ENCODE assay signal across 13 cellular contexts in the genomic region with DNA sequence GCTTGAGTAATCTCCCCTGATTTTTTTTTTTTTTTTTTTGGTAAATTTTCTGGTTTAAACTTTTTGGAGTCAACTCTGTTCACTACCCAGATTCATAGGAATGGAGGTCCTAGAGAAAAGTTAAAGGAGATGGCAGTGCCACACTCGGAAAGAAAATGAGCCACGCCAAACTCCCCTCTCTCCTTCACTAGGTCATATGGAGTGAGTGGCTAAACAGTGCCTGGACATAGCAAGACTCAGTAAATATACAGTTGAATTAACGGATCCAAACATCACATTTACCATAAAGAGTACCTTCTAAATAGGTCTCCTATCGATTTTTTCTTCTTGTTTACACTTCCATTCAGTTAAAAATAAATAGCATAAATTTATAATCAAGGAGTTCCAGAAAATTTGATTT. TPM values are rescaled to one million over a fixed set of nuclear protein-coding genes. Genes with fewer than 3 reads are reported as not detected.
"Had no signal": no experiment of that assay in that cellular context is flagged by ENCODE, and none has a peak within 500 bp of the region (broad histone marks: within the 10 kb centered on the region; RNA-seq: fewer than 3 reads in every experiment).

No MANE protein-coding gene starts in this region.

- H3K4me3 ChIP-seq: breast epithelium, colonic mucosa, SK-N-MC had no signal

- H3K27me3 ChIP-seq: colonic mucosa had no signal

- DNase-seq: NCI-H1417 treated with DMSO at 0.1 percent for 48 hours, SIG-M5 had no signal

- H3K27ac ChIP-seq: breast epithelium, colonic mucosa, SK-N-MC, VCaP had no signal

- H3K4me1 ChIP-seq: breast epithelium, colonic mucosa had no signal

- H3K36me3 ChIP-seq: breast epithelium, colonic mucosa had no signal

- H3K9me3 ChIP-seq: breast epithelium, colonic mucosa had no signal

RNA-seq across cellular contexts. Expression of gene AMTN, which starts 13.6 kb away (rescaled TPM):
- total RNA-seq: activated CD4-positive, alpha-beta memory T cell treated with anti-CD3 and anti-CD28 coated beads, Interleukin-2, amount 10 ng/mL, durations not matched to agents 7 days and 5 days; activated CD4-positive, alpha-beta T cell treated with anti-CD3 and anti-CD28 coated beads, Interleukin-2, amount 10 ng/mL, durations not matched to agents 7 days and 5 days; activated T-helper 1 cell treated with anti-CD3 and anti-CD28 coated beads, Interleukin-12 subunit alpha, Interleukin-12 subunit beta, Interleukin-2, Interleukin-4 antibody, amounts not matched to agents 30 ng/mL and 10 ng/mL and 1 ng/mL, durations not matched to agents 14 hours and 24 hours and 36 hours; aorta; breast epithelium; cerebellum; colonic mucosa; RPMI7951; T-cell had no signal
- polyA plus RNA-seq: aorta had no signal

RNA-seq across cellular contexts. Expression of gene MUC7, which starts 32.7 kb away (rescaled TPM):
- total RNA-seq: activated CD4-positive, alpha-beta memory T cell treated with anti-CD3 and anti-CD28 coated beads, Interleukin-2, amount 10 ng/mL, durations not matched to agents 7 days and 5 days; activated CD4-positive, alpha-beta T cell treated with anti-CD3 and anti-CD28 coated beads, Interleukin-2, amount 10 ng/mL, durations not matched to agents 7 days and 5 days; activated T-helper 1 cell treated with anti-CD3 and anti-CD28 coated beads, Interleukin-12 subunit alpha, Interleukin-12 subunit beta, Interleukin-2, Interleukin-4 antibody, amounts not matched to agents 30 ng/mL and 10 ng/mL and 1 ng/mL, durations not matched to agents 14 hours and 24 hours and 36 hours; aorta; breast epithelium; cerebellum; colonic mucosa; RPMI7951; T-cell had no signal
- polyA plus RNA-seq: aorta had no signal
